In the genomic region with DNA sequence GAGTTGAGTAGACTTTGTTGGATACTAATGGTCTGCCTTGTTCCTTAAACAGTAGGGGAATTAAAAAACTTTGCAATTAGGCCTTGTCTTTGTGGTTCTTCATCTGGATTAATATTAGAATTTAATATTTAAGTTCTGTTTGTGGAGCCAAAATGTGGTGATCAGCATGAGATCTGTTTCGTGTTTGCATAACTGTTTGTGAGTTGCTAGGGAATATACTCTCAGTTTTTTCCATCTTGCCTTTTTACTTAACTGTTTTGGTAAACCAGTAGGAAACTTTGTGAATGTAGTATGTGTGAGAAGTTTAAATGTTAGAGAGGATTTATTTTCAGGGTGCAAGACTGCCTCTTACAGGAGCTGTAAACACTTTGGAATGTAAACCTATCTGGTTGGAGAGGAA, we compare ENCODE assay signal across 16 cellular contexts.
"Had no signal": no experiment of that assay in that cellular context is flagged by ENCODE, and none has a peak within 500 bp of the region (broad histone marks: within the 10 kb centered on the region; RNA-seq: fewer than 3 reads in every experiment).

No MANE protein-coding gene starts in this region.

- H3K27ac ChIP-seq: cardiac muscle cell, esophagus squamous epithelium, lower lobe of right lung, psoas muscle, spleen, testis, upper lobe of right lung, WERI-Rb-1 had no signal

- H3K27me3 ChIP-seq: cardiac muscle cell, esophagus squamous epithelium, spleen, testis, upper lobe of right lung had no signal

- H3K36me3 ChIP-seq: cardiac muscle cell, esophagus squamous epithelium, lower lobe of right lung, spleen, upper lobe of right lung, WERI-Rb-1 had no signal

- DNase-seq: activated CD4-positive, alpha-beta memory T cell treated with anti-CD3 and anti-CD28 coated beads for 36 hours; activated CD8-positive, alpha-beta memory T cell treated with anti-CD3 and anti-CD28 coated beads, Interleukin-2, amount 10 ng/mL, durations not matched to agents 7 days and 5 days; activated naive CD8-positive, alpha-beta T cell treated with anti-CD3 and anti-CD28 coated beads for 36 hours; amniotic stem cell; dermis blood vessel endothelial cell; effector memory CD4-positive, alpha-beta T cell; esophagus squamous epithelium; lower lobe of right lung; psoas muscle; spleen; stimulated activated CD4-positive, alpha-beta T cell treated with anti-CD3 and anti-CD28 coated beads, Interleukin-4, amount 100 ng/mL, for 4 hours; SW 1271; testis; upper lobe of right lung; WERI-Rb-1 had no signal

- H3K4me3 ChIP-seq: cardiac muscle cell, esophagus squamous epithelium, lower lobe of right lung, psoas muscle, spleen, testis, upper lobe of right lung had no signal

- H3K9me3 ChIP-seq: esophagus squamous epithelium, lower lobe of right lung, psoas muscle, spleen, testis, upper lobe of right lung had no signal

- H3K4me1 ChIP-seq: lower lobe of right lung, psoas muscle, spleen, upper lobe of right lung had no signal
